Comparison of ENCODE assay signal across 22 cellular contexts in genomic region chr3:58672451-58672850, GRCh38. TPM values are rescaled to one million over a fixed set of nuclear protein-coding genes. Genes with fewer than 3 reads are reported as not detected.
"Had no signal": no experiment of that assay in that cellular context is flagged by ENCODE, and none has a peak within 500 bp of the region (broad histone marks: within the 10 kb centered on the region; RNA-seq: fewer than 3 reads in every experiment).

No MANE protein-coding gene starts in this region.

- ATAC-seq: gastrocnemius medialis; left lung; stimulated activated naive CD8-positive, alpha-beta T cell treated with anti-CD3 and anti-CD28 coated beads, Interleukin-15, Interleukin-2, amounts not matched to agents 100 U/mL and 50 U/mL, for 24 hours had no signal

- H3K4me3 ChIP-seq: gastrocnemius medialis, left lung, right atrium auricular region, vagina had no signal

- H3K9me3 ChIP-seq: gastrocnemius medialis, right atrium auricular region, vagina had no signal

- H3K27ac ChIP-seq: brain microvascular endothelial cell, gastrocnemius medialis, left lung, right atrium auricular region, vagina had no signal

- H3K27me3 ChIP-seq: brain microvascular endothelial cell, gastrocnemius medialis, left lung, right atrium auricular region, vagina had no signal

- H3K36me3 Mint-ChIP-seq: mesothelial cell of epicardium had no signal

- H3K9me3 Mint-ChIP-seq: activated CD4-positive, alpha-beta memory T cell treated with anti-CD3 and anti-CD28 coated beads, Interleukin-2, amount 10 ng/mL, durations not matched to agents 7 days and 5 days; activated T-cell treated with anti-CD3 and anti-CD28 coated beads, Interleukin-2, amount 50 U/mL, for 24 hours had no signal

- H3K4me1 Mint-ChIP-seq: activated B cell treated with CpG ODN at 0.5 μM for 24 hours; activated CD4-positive, alpha-beta memory T cell treated with anti-CD3 and anti-CD28 coated beads, Interleukin-2, amount 10 ng/mL, durations not matched to agents 7 days and 5 days; central memory CD8-positive, alpha-beta T cell; mesothelial cell of epicardium had no signal

- H3K36me3 ChIP-seq: brain microvascular endothelial cell, gastrocnemius medialis, left lung, right atrium auricular region, vagina had no signal

- H3K4me1 ChIP-seq: gastrocnemius medialis, left lung, right atrium auricular region, vagina had no signal

- H3K4me3 Mint-ChIP-seq: activated B cell treated with CpG ODN at 0.5 μM for 24 hours; activated CD4-positive, alpha-beta memory T cell treated with anti-CD3 and anti-CD28 coated beads, Interleukin-2, amount 10 ng/mL, durations not matched to agents 7 days and 5 days; activated naive CD4-positive, alpha-beta T cell treated with anti-CD3 and anti-CD28 coated beads for 36 hours; activated T-cell treated with anti-CD3 and anti-CD28 coated beads, Interleukin-2, amount 50 U/mL, for 24 hours; central memory CD8-positive, alpha-beta T cell; mesothelial cell of epicardium had no signal

- DNase-seq: activated B cell treated with CpG ODN at 0.5 μM for 24 hours; activated CD4-positive, alpha-beta T cell treated with anti-CD3 and anti-CD28 coated beads for 4 hours; activated naive CD4-positive, alpha-beta T cell treated with anti-CD3 and anti-CD28 coated beads for 36 hours; activated T-cell treated with anti-CD3 and anti-CD28 coated beads, Interleukin-2, amount 50 U/mL, for 24 hours; anterior cingulate cortex; brain microvascular endothelial cell; cortex of kidney; gastrocnemius medialis; head of caudate nucleus; left lung; occipital lobe; stimulated activated naive CD8-positive, alpha-beta T cell treated with anti-CD3 and anti-CD28 coated beads, Interleukin-15, Interleukin-2, amounts not matched to agents 100 U/mL and 50 U/mL, for 24 hours; trophoblast cell had no signal

RNA-seq across cellular contexts. Expression of gene FAM3D, which starts 5.9 kb away (rescaled TPM):
- total RNA-seq: activated B cell treated with CpG ODN at 0.5 μM for 24 hours; activated CD4-positive, alpha-beta memory T cell treated with anti-CD3 and anti-CD28 coated beads, Interleukin-2, amount 10 ng/mL, durations not matched to agents 7 days and 5 days; activated naive CD4-positive, alpha-beta T cell treated with anti-CD3 and anti-CD28 coated beads for 36 hours; kidney epithelial cell; occipital lobe; posterior vena cava; right atrium auricular region; skeletal muscle tissue had no signal
- polyA plus RNA-seq: neural cell had no signal
